1 cellular context compared by ENCODE assay signal in genomic region chr6:13668291-13668928, GRCh38.
A peak's percentile ranks its signal among the peaks of the same experiment; 100 is the strongest.
TF ChIP-seq lines count a peak whose summit lies in the region.

No MANE protein-coding gene starts in this region.

TF ChIP-seq in K562, 482 proteins besides CTCF, POLR2A, EP300 and RAD21 (continued from another document):
- TF ChIP-seq ATF6 (CRISPR knock-in tag; IDR thresholded peaks at IDR 0.05) (0 out of 2 replicates have a peak, but pooled peaks have one; percentile 22), MEIS2 (IDR thresholded peaks at IDR 0.05; ENCODE audit: partially characterized antibody) (peak; percentile 70), SMARCC2 (IDR thresholded peaks at IDR 0.05; ENCODE audit: low read depth) (peak; percentile 84; the same call in 1 of the 2 replicates), ZNF384 (IDR thresholded peaks at IDR 0.05; ENCODE audit: low read depth, low read length) (peak; percentile 93), ZNF316 (IDR thresholded peaks at IDR 0.05) (peak; percentile 100), FOXM1 (IDR thresholded peaks at IDR 0.05; ENCODE audit: low read depth) (peak; percentile 83), FOXM1 (CRISPR knock-in tag; IDR thresholded peaks at IDR 0.05; ENCODE audit: low read depth) (no peak), MTF1 (CRISPR knock-in tag; IDR thresholded peaks at IDR 0.05; ENCODE audit: borderline replicate concordance) (no peak), BHLHE40 (IDR thresholded peaks at IDR 0.05; ENCODE audit: low read length) (no peak), PKNOX1 (IDR thresholded peaks at IDR 0.05) (peak; percentile 14; the same call in 1 of the 2 replicates), ARID3A (IDR thresholded peaks at IDR 0.05; ENCODE audit: borderline replicate concordance, low read depth, low read length) (peak; percentile 96), ZNF507 (tag; conservative IDR thresholded peaks at IDR 0.05) (peak; percentile 77), ZBTB40 (IDR thresholded peaks at IDR 0.05) (peak; percentile 50), ZBTB40 (CRISPR knock-in tag; IDR thresholded peaks at IDR 0.05) (no peak), ZNF212 (CRISPR knock-in tag; IDR thresholded peaks at IDR 0.05) (0 out of 2 replicates have a peak, but pooled peaks have one; percentile 54), ZNF551 (CRISPR knock-in tag; IDR thresholded peaks at IDR 0.05) (no peak), ZEB2 (IDR thresholded peaks at IDR 0.05) (0 out of 2 replicates have a peak, but pooled peaks have one; percentile 58), ZNF318 (IDR thresholded peaks at IDR 0.05; ENCODE audit: borderline replicate concordance in 1 of 2, low read depth in 1 of 2) (no peak), NR2C1 (IDR thresholded peaks at IDR 0.05) (no peak), NR2C1 (tag; IDR thresholded peaks at IDR 0.05) (peak; percentile 61), TEAD1 (CRISPR knock-in tag; IDR thresholded peaks at IDR 0.05) (no peak), TEAD2 (tag; IDR thresholded peaks at IDR 0.05) (no peak), NBN (IDR thresholded peaks at IDR 0.05; ENCODE audit: low read depth) (peak; percentile 90), CCNT2 (IDR thresholded peaks at IDR 0.05; ENCODE audit: borderline replicate concordance, extremely low read depth, insufficient read length, low read depth, low read length) (no peak), NCOA1 (IDR thresholded peaks at IDR 0.05; ENCODE audit: low read depth) (0 out of 2 replicates have a peak, but pooled peaks have one; percentile 39), KLF1 (tag; IDR thresholded peaks at IDR 0.05) (no peak), TAF1 (IDR thresholded peaks at IDR 0.05; ENCODE audit: control insufficient read depth, extremely low read depth, insufficient read depth, low read length, severe bottlenecking) (no peak), HLTF (IDR thresholded peaks at IDR 0.05) (0 out of 2 replicates have a peak, but pooled peaks have one; percentile 23), C11orf30 (IDR thresholded peaks at IDR 0.05; ENCODE audit: low read depth) (peak; percentile 100), MAFG (tag; conservative IDR thresholded peaks at IDR 0.05) (peak; percentile 100), NRF1 (conservative IDR thresholded peaks at IDR 0.05 in 1 of 2, IDR thresholded peaks at IDR 0.05 in 1 of 2) (no peak), MLLT1 (IDR thresholded peaks at IDR 0.05) (peak; percentile 58 to 85; a peak in 2 of 4 replicates), POLR3A (IDR thresholded peaks at IDR 0.05; ENCODE audit: borderline replicate concordance, extremely low read depth, insufficient read depth, insufficient read length) (no peak), SOX6 (IDR thresholded peaks at IDR 0.05) (peak; percentile 72)
